ENCODE assay signal across 16 cellular contexts in genomic region chr14:61968207-61968606, GRCh38.
DNase-seq lines count a peak whose midpoint lies in the region; ATAC-seq, FAIRE-seq and TF ChIP-seq lines count a peak whose summit lies in the region.
"Had no signal": no experiment of that assay in that cellular context is flagged by ENCODE, and none has a peak within 500 bp of the region (broad histone marks: within the 10 kb centered on the region; RNA-seq: fewer than 3 reads in every experiment).

No MANE protein-coding gene starts in this region.

- H3K4me3 ChIP-seq in GM23338 (no peak overlapping the region), H1 (ENCODE audit: extremely low read depth in 1 of 4, insufficient read depth in 2 of 4, low read depth in 3 of 4, low read length in 4 of 4) (no peak overlapping the region)
- H3K4me3 ChIP-seq: HAP-1 had no signal

- no peak overlapping the region for H4K5ac ChIP-seq in H1 (ENCODE audit: insufficient read length, low read depth, low read length)

- H3K27me3 ChIP-seq in GM23338 (ENCODE audit: insufficient read depth) (no peaks in the 10 kb centered on the region), H1 (replicated peaks in 1 of 4; ENCODE audit: control insufficient read depth in 3 of 4, extremely low read depth in 1 of 4, insufficient read depth in 3 of 4, low read length in 3 of 4) (no peaks in the 10 kb centered on the region)

- FAIRE-seq in HTR-8/SVneo (lab: Jason Lieb, UNC) (peak; percentile 99), H1 (lab: Jason Lieb, UNC) (no peak)
- FAIRE-seq: G401.6, GM12892 had no signal

- H3K79me2 ChIP-seq in GM23338 (replicated peaks; ENCODE audit: insufficient read depth) (no peaks in the 10 kb centered on the region), H1 (ENCODE audit: control insufficient read depth in 1 of 2, insufficient read depth in 2 of 2, low read length in 2 of 2) (no peaks in the 10 kb centered on the region)

- no peak overlapping the region for H2BK12ac ChIP-seq in H1 (ENCODE audit: low read depth, low read length)

- no peak overlapping the region for H3K27ac ChIP-seq in GM23338 (ENCODE audit: low read depth)
- H3K27ac ChIP-seq in H1 (ENCODE audit: low read depth, low read length): no peak overlapping the region

- peak; percentile 34 for DNase-seq in GM23338 (ENCODE audit: low spot score)
- DNase-seq in HTR-8/SVneo (ENCODE audit: insufficient read length, low spot score): no peak
- DNase-seq in H1 (ENCODE audit: low read depth in 1 of 2, low spot score in 2 of 2): no peak
- no peak for DNase-seq in SK-N-DZ (ENCODE audit: low spot score)
- DNase-seq in activated CD4-positive, alpha-beta T cell treated with anti-CD3 and anti-CD28 coated beads for 4 hours: no peak
- DNase-seq in DMS79 treated with DMSO at 0.1 percent for 48 hours (lab: John Stamatoyannopoulos, UW): no peak
- DNase-seq: C1 segment of cervical spinal cord; Calu3; CD4-positive, alpha-beta memory T cell; COR-L47; DMS53; DND-41; HFFc6 had no signal

- H4K20me1 ChIP-seq in GM23338 (replicated peaks; ENCODE audit: insufficient read depth) (no peaks in the 10 kb centered on the region), H1 (replicated peaks in 1 of 2; ENCODE audit: control insufficient read depth in 1 of 2, insufficient read depth in 2 of 2, low read length in 2 of 2) (no peaks in the 10 kb centered on the region)

- peaks cover 21% of the 10 kb centered on the region for H3K4me1 Mint-ChIP-seq in GM23338
- H3K4me1 Mint-ChIP-seq: CD4-positive, alpha-beta memory T cell had no signal

- H3K18ac ChIP-seq in H1 (ENCODE audit: extremely low read depth, low read length): no peak overlapping the region

- H2BK15ac ChIP-seq in H1 (ENCODE audit: low read length): no peak overlapping the region

- no peak for TF ChIP-seq EP300 in H1 (IDR thresholded peaks at IDR 0.05; ENCODE audit: borderline replicate concordance in 1 of 2, low read depth in 2 of 2, low read length in 2 of 2)

- no peak overlapping the region for H3K4ac ChIP-seq in H1 (replicated peaks; ENCODE audit: insufficient read length, low read depth, low read length)

- no peak overlapping the region for H4K8ac ChIP-seq in H1 (ENCODE audit: extremely low read depth, insufficient read depth, low read length)

- no peak overlapping the region for H3K14ac ChIP-seq in H1 (ENCODE audit: insufficient read length)

- H3K9me3 ChIP-seq in H1 (ENCODE audit: insufficient read depth in 2 of 2, low read depth in 1 of 2, low read length in 1 of 2): no peaks in the 10 kb centered on the region; a peak in 1 of 4 replicates
- H3K9me3 ChIP-seq: HAP-1 had no signal

- H3K36me3 Mint-ChIP-seq in GM23338 (ENCODE audit: low read depth): no peaks in the 10 kb centered on the region; the same call in 2 of the 3 replicates
- H3K36me3 Mint-ChIP-seq: CD4-positive, alpha-beta memory T cell had no signal

- H3K9me3 Mint-ChIP-seq in GM23338: no peaks in the 10 kb centered on the region
- H3K9me3 Mint-ChIP-seq: CD4-positive, alpha-beta memory T cell had no signal

- no peak overlapping the region for H2BK20ac ChIP-seq in H1 (ENCODE audit: low read length)

- no peak overlapping the region for H3K23ac ChIP-seq in H1 (ENCODE audit: insufficient read length)

- no peak for TF ChIP-seq RAD21 in H1 (IDR thresholded peaks at IDR 0.05 in 1 of 2, conservative IDR thresholded peaks at IDR 0.05 in 1 of 2; ENCODE audit: low read depth in 2 of 2, low read length in 2 of 2)

- no peak for TF ChIP-seq POLR2A in H1 (IDR thresholded peaks at IDR 0.05; ENCODE audit: control extremely low read depth in 1 of 2, low read depth in 2 of 2, low read length in 2 of 2)

- H3K4me2 ChIP-seq in GM23338: no peak overlapping the region
- no peak overlapping the region for H3K4me2 ChIP-seq in H1 (ENCODE audit: insufficient read depth in 1 of 2, low read depth in 2 of 2, low read length in 2 of 2)

- peak; percentile 69 for ATAC-seq in GM23338

- POLR2A ChIA-PET in H1 (lab: Charles Lee; ENCODE audit: partially characterized antibody): no interaction called here

- CTCF ChIA-PET in H1 (lab: Charles Lee; ENCODE audit: partially characterized antibody): interaction anchor here (0.6 to 1.0 kb wide), 2 partner anchors 73 to 1293 kb away, joined by 3 read pairs; no protein-coding TSS in a partner anchor

- no peak overlapping the region for H4K91ac ChIP-seq in H1 (replicated peaks; ENCODE audit: insufficient read length, low read length)

- H3K56ac ChIP-seq in H1 (replicated peaks; ENCODE audit: insufficient read length, low read depth, low read length): no peak overlapping the region

- H2AK5ac ChIP-seq in H1 (ENCODE audit: low read depth, low read length): no peak overlapping the region

- no peak overlapping the region for H2BK5ac ChIP-seq in H1 (ENCODE audit: low read depth, low read length)

- H2AFZ ChIP-seq in GM23338: no peak overlapping the region
- H2AFZ ChIP-seq in H1 (ENCODE audit: low read length): no peak overlapping the region

- 82% methylated on average over 2 of the region's 2 CpGs; no CpG with 5 or more reads in 1 of the 2 experiments for WGBS in H1 (ENCODE audit: extremely low coverage in 1 of 2, insufficient coverage in 1 of 2, insufficient read length in 1 of 2, insufficient replicate concordance in 2 of 2, low coverage in 1 of 2, low lambda C conversion rate in 2 of 2, missing lambda C conversion rate in 1 of 2), 2 experiments

- H3K23me2 ChIP-seq in H1 (ENCODE audit: low read depth, low read length): no peaks in the 10 kb centered on the region

- no peak overlapping the region for H3K4me3 Mint-ChIP-seq in GM23338
- H3K4me3 Mint-ChIP-seq: CD4-positive, alpha-beta memory T cell; HFFc6 had no signal

- H3K27me3 Mint-ChIP-seq in GM23338 (ENCODE audit: insufficient read depth, low read depth, poor library complexity): peaks cover 2% of the 10 kb centered on the region

- H3K27ac Mint-ChIP-seq in GM23338: no peak overlapping the region
- H3K27ac Mint-ChIP-seq: CD4-positive, alpha-beta memory T cell; HFFc6 had no signal

- H3K36me3 ChIP-seq in GM23338 (ENCODE audit: insufficient read depth) (no peaks in the 10 kb centered on the region), H1 (ENCODE audit: control insufficient read depth in 2 of 4, insufficient read depth in 4 of 4, low read length in 3 of 4) (no peaks in the 10 kb centered on the region)
- H3K36me3 ChIP-seq: HAP-1 had no signal

- H2BK120ac ChIP-seq in H1 (replicated peaks; ENCODE audit: low read depth, low read length): no peak overlapping the region

- H3K4me1 ChIP-seq in GM23338 (ENCODE audit: insufficient read depth) (no peaks in the 10 kb centered on the region; the same call in 1 of the 2 replicates), H1 (replicated peaks in 1 of 4; ENCODE audit: control insufficient read depth in 3 of 4, insufficient read depth in 4 of 4, low read length in 3 of 4) (peaks cover 0 to 6% (median 0%) of the 10 kb centered on the region in 4 experiments; a peak in 1 of 7 replicates)
- H3K4me1 ChIP-seq: HAP-1 had no signal

- no peaks in the 10 kb centered on the region for H3K79me1 ChIP-seq in H1 (ENCODE audit: low read depth, low read length)

- peaks cover 15% of the 10 kb centered on the region for H3K9me2 ChIP-seq in GM23338 (ENCODE audit: insufficient read depth)

- H3F3A ChIP-seq in GM23338 (replicated peaks; ENCODE audit: low read depth): no peaks in the 10 kb centered on the region

- no peak overlapping the region for H3K9ac ChIP-seq in H1 (replicated peaks in 1 of 4; ENCODE audit: extremely low read depth in 1 of 4, low read depth in 3 of 4, low read length in 3 of 4)

- TF ChIP-seq CTCF in GM23338 (conservative IDR thresholded peaks at IDR 0.05; ENCODE audit: low read depth in 2 of 2): no peak
- TF ChIP-seq CTCF in H1 (IDR thresholded peaks at IDR 0.05; ENCODE audit: control extremely low read depth in 1 of 3, insufficient read depth in 1 of 3, low read depth in 1 of 3, low read length in 3 of 3): no peak

TF ChIP-seq in H1, 55 proteins besides CTCF, POLR2A, EP300 and RAD21:
- TF ChIP-seq EGR1 (IDR thresholded peaks at IDR 0.05; ENCODE audit: borderline replicate concordance, low read depth, low read length): no peak
- no peak for TF ChIP-seq KDM1A (IDR thresholded peaks at IDR 0.05; ENCODE audit: borderline replicate concordance, low read length)
- peak; percentile 55; the same call in 1 of the 2 replicates for TF ChIP-seq E2F6 (IDR thresholded peaks at IDR 0.05)
- TF ChIP-seq SUZ12 (IDR thresholded peaks at IDR 0.05; ENCODE audit: low read length): no peak
- 0 out of 2 replicates have a peak, but pooled peaks have one; percentile 54 for TF ChIP-seq TCF12 (IDR thresholded peaks at IDR 0.05; ENCODE audit: low read depth, low read length)
- TF ChIP-seq GTF2F1 (IDR thresholded peaks at IDR 0.05; ENCODE audit: borderline replicate concordance, low read depth, low read length): no peak
- no peak for TF ChIP-seq NANOG (IDR thresholded peaks at IDR 0.05; ENCODE audit: insufficient read depth, low read depth, low read length, poor library complexity, severe bottlenecking)
- no peak for TF ChIP-seq HDAC2 (IDR thresholded peaks at IDR 0.05; ENCODE audit: borderline replicate concordance in 1 of 2, low read depth in 2 of 2, low read length in 2 of 2)
- TF ChIP-seq CHD1 (IDR thresholded peaks at IDR 0.05; ENCODE audit: low read depth, low read length): no peak
- TF ChIP-seq RNF2 (IDR thresholded peaks at IDR 0.05; ENCODE audit: borderline replicate concordance, low read depth, low read length, missing control alignments, poor library complexity, severe bottlenecking): no peak
- no peak for TF ChIP-seq CEBPB (IDR thresholded peaks at IDR 0.05; ENCODE audit: low read depth, low read length)
- TF ChIP-seq MAX (IDR thresholded peaks at IDR 0.05): peak; percentile 35; the same call in 1 of the 2 replicates
- no peak for TF ChIP-seq BACH1 (IDR thresholded peaks at IDR 0.05; ENCODE audit: low read length)
- TF ChIP-seq EZH2 (IDR thresholded peaks at IDR 0.05; ENCODE audit: low read depth, low read length, severe bottlenecking): no peak
